Comparison of ENCODE assay signal across 8 cellular contexts in the genomic region with DNA sequence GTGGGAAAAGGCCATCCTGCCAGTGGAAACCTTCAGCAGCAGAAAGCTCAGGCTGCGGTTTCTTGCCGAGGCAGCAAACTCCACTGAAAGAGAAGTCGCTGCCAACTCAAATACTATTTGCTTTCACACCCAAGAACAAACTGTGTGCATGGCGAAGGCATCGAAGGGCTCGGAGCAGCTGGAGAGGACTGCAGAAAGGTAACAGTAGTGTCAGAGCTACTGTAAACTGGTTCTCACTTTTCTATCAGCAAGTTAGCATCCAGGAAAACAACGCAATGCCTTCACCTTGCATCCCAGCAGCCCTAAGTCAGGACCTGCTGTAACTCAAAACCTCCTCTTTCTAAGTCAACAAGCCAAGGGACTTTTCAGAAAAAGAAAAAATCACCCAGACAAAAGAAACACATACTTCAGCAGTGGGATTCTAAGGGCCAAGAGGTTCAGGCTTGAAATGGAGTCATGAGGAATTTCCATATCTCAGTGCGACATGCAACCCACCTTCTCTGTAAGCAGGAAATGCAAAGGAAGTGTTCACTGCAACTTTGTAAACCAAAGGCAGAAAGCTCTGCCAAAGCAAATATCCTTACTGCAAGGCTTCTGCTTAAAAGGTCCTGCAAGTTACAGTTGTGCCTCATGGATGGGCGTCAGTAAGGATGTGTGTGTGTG.
DNase-seq lines count a peak whose midpoint lies in the region; ATAC-seq and TF ChIP-seq lines count a peak whose summit lies in the region.

No MANE protein-coding gene starts in this region.

- WGBS in esophagus squamous epithelium, 2 donors = 13 to 15% methylated on average over 9 of the region's 9 CpGs
- WGBS in lower leg skin, 2 donors = 39 to 40% methylated on average over 9 of the region's 9 CpGs

- H3K36me3 ChIP-seq in esophagus squamous epithelium = no peaks in the 10 kb centered on the region

- H3K27ac ChIP-seq in esophagus squamous epithelium = peak overlapping the region in 3 of 4 donors; percentile 53 to 66 (median 63)

- intact Hi-C loops in esophagus squamous epithelium (cut with DNase I) = no loop called here
- intact Hi-C loops in lower leg skin (cut with DNase I; ENCODE audit: low total_unique reads) = no loop called here

- H3K4me3 ChIP-seq in WI38 (ENCODE audit: low read depth, low read length) = peak overlapping the region; percentile 45
- peak overlapping the region in 3 of 4 donors; percentile 5 to 34 (median 8) for H3K4me3 ChIP-seq in esophagus squamous epithelium
- H3K4me3 ChIP-seq in lower leg skin (ENCODE audit: low read depth, poor library complexity, severe bottlenecking) = no peak overlapping the region

- peak overlapping the region in 2 of 3 experiments; percentile 45 to 51 for H3K4me3 Mint-ChIP-seq in nephron

- peak overlapping the region; percentile 90 to 96 (median 93) for H3K27ac Mint-ChIP-seq in nephron

- H3K4me1 Mint-ChIP-seq in nephron = peaks cover 37% of the 10 kb centered on the region

- peak; percentile 46 for DNase-seq in stimulated activated CD4-positive, alpha-beta T cell treated with anti-CD3 and anti-CD28 coated beads, Interleukin-15, amount 100 ng/mL, for 24 hours
- no peak for DNase-seq in stimulated activated CD4-positive, alpha-beta T cell treated with anti-CD3 and anti-CD28 coated beads, Interleukin-12 subunit alpha, Interleukin-12 subunit beta, amount 100 ng/mL, for 4 hours
- no peak for DNase-seq in esophagus squamous epithelium (lab: John Stamatoyannopoulos, UW)
- DNase-seq in NCI-H446 treated with DMSO at 0.1 percent for 48 hours (lab: John Stamatoyannopoulos, UW) = no peak
- no peak for DNase-seq in lower leg skin (ENCODE audit: low spot score in 2 of 2)

- no peaks in the 10 kb centered on the region for H3K27me3 ChIP-seq in esophagus squamous epithelium

- no peaks in the 10 kb centered on the region for H3K9me3 ChIP-seq in esophagus squamous epithelium

- H3K4me1 ChIP-seq in esophagus squamous epithelium = peaks cover 11 to 33% (median 11%) of the 10 kb centered on the region in 3 donors

- no peaks in the 10 kb centered on the region for H3K27me3 Mint-ChIP-seq in nephron (ENCODE audit: low read depth)

- ATAC-seq in HG03457 (IDR thresholded peaks at IDR 0.05; ENCODE audit: unreplicated experiment) = no peak

- TF ChIP-seq CTCF in WI38 (IDR thresholded peaks at IDR 0.05; ENCODE audit: low read depth, low read length) (no peak), esophagus squamous epithelium (IDR thresholded peaks at IDR 0.05) (no peak), nephron (IDR thresholded peaks at IDR 0.05; ENCODE audit: unreplicated experiment in 3 of 3) (no peak), lower leg skin (IDR thresholded peaks at IDR 0.05) (no peak)

- TF ChIP-seq POLR2A in esophagus squamous epithelium (IDR thresholded peaks at IDR 0.05) (no peak), lower leg skin (IDR thresholded peaks at IDR 0.05) (no peak)

- H3K36me3 Mint-ChIP-seq in nephron (ENCODE audit: low read depth) = no peaks in the 10 kb centered on the region

- H3K9me3 Mint-ChIP-seq in nephron = peaks cover 2% of the 10 kb centered on the region
